In genomic region chr2:161947394-161947793, GRCh38 we compare ENCODE assay signal across 12 cellular contexts.
"Had no signal": no experiment of that assay in that cellular context is flagged by ENCODE, and none has a peak within 500 bp of the region (broad histone marks: within the 10 kb centered on the region; RNA-seq: fewer than 3 reads in every experiment).

No MANE protein-coding gene starts in this region.

- H3K27ac Mint-ChIP-seq: activated naive CD8-positive, alpha-beta T cell; memory B cell had no signal

- DNase-seq: activated effector memory CD4-positive, alpha-beta T cell treated with anti-CD3 and anti-CD28 coated beads, Interleukin-2, amount 50 U/mL, for 16 hours; activated T-cell treated with anti-CD3 and anti-CD28 coated beads for 4 hours; foreskin melanocyte; pancreas; stimulated activated CD4-positive, alpha-beta T cell treated with anti-CD3 and anti-CD28 coated beads, Interleukin-2, amount 100 ng/mL, for 48 hours; stimulated activated naive CD8-positive, alpha-beta T cell treated with anti-CD3 and anti-CD28 coated beads, Interleukin-15, Interleukin-2, amounts not matched to agents 100 U/mL and 50 U/mL, for 24 hours; upper lobe of right lung had no signal

- H3K4me3 ChIP-seq: breast epithelium, pancreas, upper lobe of right lung had no signal

- H3K27ac ChIP-seq: breast epithelium, pancreas, upper lobe of right lung, VCaP had no signal

- H3K9me3 ChIP-seq: breast epithelium, pancreas, upper lobe of right lung had no signal

- H3K36me3 Mint-ChIP-seq: activated naive CD8-positive, alpha-beta T cell; memory B cell had no signal

- H3K27me3 ChIP-seq: breast epithelium, pancreas had no signal

- H3K4me1 Mint-ChIP-seq: memory B cell had no signal

- H3K36me3 ChIP-seq: breast epithelium, pancreas, upper lobe of right lung had no signal

- H3K27me3 Mint-ChIP-seq: activated naive CD8-positive, alpha-beta T cell; memory B cell had no signal

- H3K4me1 ChIP-seq: breast epithelium, pancreas, upper lobe of right lung had no signal

- H3K4me3 Mint-ChIP-seq: activated naive CD8-positive, alpha-beta T cell; memory B cell had no signal

- ATAC-seq: left lobe of liver; pancreas; stimulated activated naive CD8-positive, alpha-beta T cell treated with anti-CD3 and anti-CD28 coated beads, Interleukin-15, Interleukin-2, amounts not matched to agents 100 U/mL and 50 U/mL, for 24 hours; upper lobe of right lung had no signal

- H3K9me3 Mint-ChIP-seq: memory B cell had no signal
